Comparison of ENCODE assay signal across 29 cellular contexts in the genomic region with DNA sequence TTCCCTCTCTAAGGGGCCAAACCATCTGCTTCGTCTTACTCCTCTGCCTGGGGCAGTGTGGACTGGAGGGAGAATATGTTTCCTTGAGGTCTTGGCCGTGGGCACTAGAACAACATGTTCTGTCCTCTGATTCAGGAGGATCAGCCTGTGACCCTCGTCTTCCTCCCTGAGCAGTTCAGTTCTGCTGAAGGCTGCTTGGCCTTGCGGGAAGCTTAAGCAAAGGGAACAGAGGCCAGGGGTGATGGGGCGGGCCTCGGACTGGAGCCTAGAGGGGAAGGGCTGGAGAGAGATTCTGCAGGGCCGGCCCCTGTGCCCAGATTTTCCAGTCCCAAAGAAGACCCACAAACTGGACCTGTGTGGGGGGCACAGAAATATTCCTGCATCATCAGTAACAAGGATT. TPM values are rescaled to one million over a fixed set of nuclear protein-coding genes. Genes with fewer than 3 reads are reported as not detected.
DNase-seq lines count a peak whose midpoint lies in the region; ATAC-seq and TF ChIP-seq lines count a peak whose summit lies in the region.
"Had no signal": no experiment of that assay in that cellular context is flagged by ENCODE, and none has a peak within 500 bp of the region (broad histone marks: within the 10 kb centered on the region; RNA-seq: fewer than 3 reads in every experiment).

No MANE protein-coding gene starts in this region.

- no peaks in the 10 kb centered on the region for H3K36me3 ChIP-seq in right atrium auricular region
- H3K36me3 ChIP-seq in neural progenitor cell: no peaks in the 10 kb centered on the region
- no peaks in the 10 kb centered on the region for H3K36me3 ChIP-seq in upper lobe of right lung
- H3K36me3 ChIP-seq: left lung, thoracic aorta, vagina had no signal

- H3K4me2 ChIP-seq in neural progenitor cell: no peak overlapping the region
- H3K4me2 ChIP-seq: A549 had no signal

- H3K4me3 ChIP-seq in right atrium auricular region (no peak overlapping the region), right cardiac atrium (ENCODE audit: low read length) (no peak overlapping the region), neural progenitor cell (no peak overlapping the region), upper lobe of right lung (no peak overlapping the region)
- H3K4me3 ChIP-seq: A549, left lung, SK-N-MC, thoracic aorta, vagina had no signal

- TF ChIP-seq CTCF in right atrium auricular region (IDR thresholded peaks at IDR 0.05) (no peak), neural progenitor cell (IDR thresholded peaks at IDR 0.05) (no peak), upper lobe of right lung (IDR thresholded peaks at IDR 0.05) (no peak)

- no peak overlapping the region for H3K9ac ChIP-seq in neural progenitor cell

- H3K9me3 ChIP-seq in right atrium auricular region (no peaks in the 10 kb centered on the region), right cardiac atrium (ENCODE audit: control insufficient read depth, low read length) (no peaks in the 10 kb centered on the region), neural progenitor cell (ENCODE audit: low read depth) (no peaks in the 10 kb centered on the region), upper lobe of right lung (no peaks in the 10 kb centered on the region)
- H3K9me3 ChIP-seq: A549, left lung, thoracic aorta, vagina had no signal

- H2AFZ ChIP-seq in neural progenitor cell (replicated peaks): no peak overlapping the region

- intact Hi-C loops in right cardiac atrium (cut with DNase I) (loop anchor here in 3 of 4 donors (5.0 to 10.0 kb wide), 4 partner anchors 207 to 677 kb away; a partner anchor contains a TSS), upper lobe of right lung (cut with DNase I) (loop anchor here (10.0 kb wide), 1 partner anchor 207 kb away; a partner anchor contains a TSS)

- peaks cover 7% of the 10 kb centered on the region for H3K27me3 Mint-ChIP-seq in neural progenitor cell (ENCODE audit: insufficient read depth, low read depth)
- peaks cover 0 to 2% of the 10 kb centered on the region in 2 donors for H3K27me3 Mint-ChIP-seq in natural killer cell treated with Interleukin-12 subunit alpha and Interleukin-12 subunit beta and Interleukin-15 and Interleukin-18, amount 100 ng/mL, for 72 hours
- H3K27me3 Mint-ChIP-seq: activated naive CD8-positive, alpha-beta T cell treated with anti-CD3 and anti-CD28 coated beads, Interleukin-2, amount 10 ng/mL, durations not matched to agents 7 days and 5 days; CD4-positive, CD25-positive, alpha-beta regulatory T cell; stimulated activated memory B cell treated with anti-CD40 and anti-IgM and Interleukin-4, amounts not matched to agents 10 μg/mL and 1 μg/mL and 100 μg/mL, for 72 hours had no signal

- 73% methylated on average over 7 of the region's 7 CpGs for WGBS in right cardiac atrium

- H3F3A ChIP-seq in neural progenitor cell (ENCODE audit: low read depth): no peaks in the 10 kb centered on the region

- no peaks in the 10 kb centered on the region for H4K20me1 ChIP-seq in neural progenitor cell (ENCODE audit: low read depth)

- no peak overlapping the region for H3K27ac ChIP-seq in right atrium auricular region
- H3K27ac ChIP-seq in right cardiac atrium (ENCODE audit: low read length): no peak overlapping the region
- H3K27ac ChIP-seq in neural progenitor cell: no peak overlapping the region
- H3K27ac ChIP-seq in upper lobe of right lung: no peak overlapping the region
- H3K27ac ChIP-seq: A549, left lung, SK-N-MC, thoracic aorta, vagina had no signal

- DNase-seq in right atrium auricular region (ENCODE audit: low spot score) (peak; percentile 30), right cardiac atrium (no peak), fibroblast of the conjunctiva (ENCODE audit: low read depth) (peak; percentile 10), neural progenitor cell (ENCODE audit: low spot score) (no peak), upper lobe of right lung (peak; percentile 47), NCI-H524 treated with DMSO at 0.1 percent for 48 hours (lab: John Stamatoyannopoulos, UW) (no peak)
- no peak for DNase-seq in natural killer cell treated with Interleukin-12 subunit alpha and Interleukin-12 subunit beta and Interleukin-15 and Interleukin-18, amount 100 ng/mL, for 72 hours (ENCODE audit: low spot score)
- DNase-seq: activated gamma-delta T cell; activated naive CD8-positive, alpha-beta T cell treated with anti-CD3 and anti-CD28 coated beads, Interleukin-2, amount 10 ng/mL, durations not matched to agents 7 days and 5 days; aorta; CD4-positive, CD25-positive, alpha-beta regulatory T cell; effector CD4-positive, alpha-beta T cell; Karpas-422; left lung; midbrain; naive thymus-derived CD4-positive, alpha-beta T cell; NCI-H1417 treated with DMSO at 0.1 percent for 48 hours; NCI-H2029 treated with DMSO at 0.1 percent for 48 hours; NCI-H526; occipital lobe; PC-3 had no signal

- H3K4me3 Mint-ChIP-seq in neural progenitor cell: no peak overlapping the region
- no peak overlapping the region for H3K4me3 Mint-ChIP-seq in natural killer cell treated with Interleukin-12 subunit alpha and Interleukin-12 subunit beta and Interleukin-15 and Interleukin-18, amount 100 ng/mL, for 72 hours
- H3K4me3 Mint-ChIP-seq: activated naive CD8-positive, alpha-beta T cell treated with anti-CD3 and anti-CD28 coated beads, Interleukin-2, amount 10 ng/mL, durations not matched to agents 7 days and 5 days; CD4-positive, CD25-positive, alpha-beta regulatory T cell; naive thymus-derived CD4-positive, alpha-beta T cell; stimulated activated memory B cell treated with anti-CD40 and anti-IgM and Interleukin-4, amounts not matched to agents 10 μg/mL and 1 μg/mL and 100 μg/mL, for 72 hours; T-helper 1 cell treated with Interleukin-12 subunit alpha and Interleukin-12 subunit beta and Interleukin-4 antibody, amounts not matched to agents 30 μg/mL and 1 μg/mL, for 36 hours had no signal

- no peaks in the 10 kb centered on the region for H3K9me3 Mint-ChIP-seq in neural progenitor cell
- no peaks in the 10 kb centered on the region for H3K9me3 Mint-ChIP-seq in natural killer cell treated with Interleukin-12 subunit alpha and Interleukin-12 subunit beta and Interleukin-15 and Interleukin-18, amount 100 ng/mL, for 72 hours
- H3K9me3 Mint-ChIP-seq: activated naive CD8-positive, alpha-beta T cell treated with anti-CD3 and anti-CD28 coated beads, Interleukin-2, amount 10 ng/mL, durations not matched to agents 7 days and 5 days; CD4-positive, CD25-positive, alpha-beta regulatory T cell; stimulated activated memory B cell treated with anti-CD40 and anti-IgM and Interleukin-4, amounts not matched to agents 10 μg/mL and 1 μg/mL and 100 μg/mL, for 72 hours; T-helper 1 cell treated with Interleukin-12 subunit alpha and Interleukin-12 subunit beta and Interleukin-4 antibody, amounts not matched to agents 30 μg/mL and 1 μg/mL, for 36 hours had no signal

- H3K27me3 ChIP-seq in right atrium auricular region (no peaks in the 10 kb centered on the region), right cardiac atrium (ENCODE audit: control insufficient read depth, insufficient read depth) (no peaks in the 10 kb centered on the region), neural progenitor cell (peaks cover 4% of the 10 kb centered on the region), upper lobe of right lung (no peaks in the 10 kb centered on the region)
- H3K27me3 ChIP-seq: left lung, vagina had no signal

- H3K4me1 ChIP-seq in right atrium auricular region (peaks cover 0 to 26% of the 10 kb centered on the region in 2 donors), right cardiac atrium (ENCODE audit: control insufficient read depth, insufficient read depth, low read length) (no peaks in the 10 kb centered on the region), neural progenitor cell (no peaks in the 10 kb centered on the region), upper lobe of right lung (peaks cover 8% of the 10 kb centered on the region)
- H3K4me1 ChIP-seq: A549, vagina had no signal

- H3K4me1 Mint-ChIP-seq in neural progenitor cell: peaks cover 19% of the 10 kb centered on the region
- peaks cover 6 to 11% of the 10 kb centered on the region in 2 donors for H3K4me1 Mint-ChIP-seq in natural killer cell treated with Interleukin-12 subunit alpha and Interleukin-12 subunit beta and Interleukin-15 and Interleukin-18, amount 100 ng/mL, for 72 hours (ENCODE audit: low read depth in 2 of 2)
- H3K4me1 Mint-ChIP-seq: activated naive CD8-positive, alpha-beta T cell treated with anti-CD3 and anti-CD28 coated beads, Interleukin-2, amount 10 ng/mL, durations not matched to agents 7 days and 5 days had no signal

- no peak for ATAC-seq in right cardiac atrium
- no peak for ATAC-seq in upper lobe of right lung
- no peak for ATAC-seq in HG02885 (IDR thresholded peaks at IDR 0.05; ENCODE audit: poor library complexity, unreplicated experiment)
- no peak for ATAC-seq in natural killer cell treated with Interleukin-12 subunit alpha and Interleukin-12 subunit beta and Interleukin-15 and Interleukin-18, amount 100 ng/mL, for 72 hours
- ATAC-seq: A549; left lung; naive thymus-derived CD4-positive, alpha-beta T cell; PC-3; stimulated activated memory B cell treated with anti-CD40 and anti-IgM and Interleukin-4, amounts not matched to agents 10 μg/mL and 1 μg/mL and 100 μg/mL, for 72 hours had no signal

- no peaks in the 10 kb centered on the region for H3K79me2 ChIP-seq in neural progenitor cell (ENCODE audit: low read depth)

- H3K27ac Mint-ChIP-seq in neural progenitor cell: peak overlapping the region; percentile 51
- H3K27ac Mint-ChIP-seq in natural killer cell treated with Interleukin-12 subunit alpha and Interleukin-12 subunit beta and Interleukin-15 and Interleukin-18, amount 100 ng/mL, for 72 hours: no peak overlapping the region
- H3K27ac Mint-ChIP-seq: activated naive CD8-positive, alpha-beta T cell treated with anti-CD3 and anti-CD28 coated beads, Interleukin-2, amount 10 ng/mL, durations not matched to agents 7 days and 5 days; CD4-positive, CD25-positive, alpha-beta regulatory T cell; naive thymus-derived CD4-positive, alpha-beta T cell; stimulated activated memory B cell treated with anti-CD40 and anti-IgM and Interleukin-4, amounts not matched to agents 10 μg/mL and 1 μg/mL and 100 μg/mL, for 72 hours; T-helper 1 cell treated with Interleukin-12 subunit alpha and Interleukin-12 subunit beta and Interleukin-4 antibody, amounts not matched to agents 30 μg/mL and 1 μg/mL, for 36 hours had no signal

- no peaks in the 10 kb centered on the region for H3K36me3 Mint-ChIP-seq in neural progenitor cell
- H3K36me3 Mint-ChIP-seq in natural killer cell treated with Interleukin-12 subunit alpha and Interleukin-12 subunit beta and Interleukin-15 and Interleukin-18, amount 100 ng/mL, for 72 hours: no peaks in the 10 kb centered on the region
- H3K36me3 Mint-ChIP-seq: activated naive CD8-positive, alpha-beta T cell treated with anti-CD3 and anti-CD28 coated beads, Interleukin-2, amount 10 ng/mL, durations not matched to agents 7 days and 5 days; CD4-positive, CD25-positive, alpha-beta regulatory T cell; naive thymus-derived CD4-positive, alpha-beta T cell; stimulated activated memory B cell treated with anti-CD40 and anti-IgM and Interleukin-4, amounts not matched to agents 10 μg/mL and 1 μg/mL and 100 μg/mL, for 72 hours had no signal

RNA-seq across cellular contexts. Expression of a gene that starts 58.0 kb away (rescaled TPM):
- total RNA-seq in right atrium auricular region: 1 to 10 TPM in 1 of 2 donors, under 1 TPM in 1; 0.85 to 6.0 TPM
- 1 to 10 TPM; 1.0 to 2.8 (median 1.4) TPM for total RNA-seq in right cardiac atrium
- 0.61 TPM for polyA plus RNA-seq in right cardiac atrium
- 1.4 and 2.4 TPM in 2 replicates for total RNA-seq in neural progenitor cell (ENCODE audit: low replicate concordance)
- 59.1 TPM for total RNA-seq in upper lobe of right lung
- total RNA-seq in natural killer cell treated with Interleukin-12 subunit alpha and Interleukin-12 subunit beta and Interleukin-15 and Interleukin-18, amount 100 ng/mL, for 72 hours: under 1 TPM in 1 of 2 donors, not detected in 1; 0.17 TPM
- total RNA-seq: CD4-positive, CD25-positive, alpha-beta regulatory T cell; Daoy; occipital lobe had no signal

Comparison
In these comparisons a context has a peak if more than half of its experiments do, and no peak if none do; other contexts are left out.
1. DNase-seq: peak in right atrium auricular region (single experiment), fibroblast of the conjunctiva (single experiment) and upper lobe of right lung (single experiment); none in right cardiac atrium (0 of 3), neural progenitor cell (single experiment), natural killer cell treated with Interleukin-12 subunit alpha and Interleukin-12 subunit beta and Interleukin-15 and Interleukin-18, amount 100 ng/mL, for 72 hours (single experiment) and NCI-H524 treated with DMSO at 0.1 percent for 48 hours (single experiment).